1 cellular context compared by ENCODE assay signal in the genomic region with DNA sequence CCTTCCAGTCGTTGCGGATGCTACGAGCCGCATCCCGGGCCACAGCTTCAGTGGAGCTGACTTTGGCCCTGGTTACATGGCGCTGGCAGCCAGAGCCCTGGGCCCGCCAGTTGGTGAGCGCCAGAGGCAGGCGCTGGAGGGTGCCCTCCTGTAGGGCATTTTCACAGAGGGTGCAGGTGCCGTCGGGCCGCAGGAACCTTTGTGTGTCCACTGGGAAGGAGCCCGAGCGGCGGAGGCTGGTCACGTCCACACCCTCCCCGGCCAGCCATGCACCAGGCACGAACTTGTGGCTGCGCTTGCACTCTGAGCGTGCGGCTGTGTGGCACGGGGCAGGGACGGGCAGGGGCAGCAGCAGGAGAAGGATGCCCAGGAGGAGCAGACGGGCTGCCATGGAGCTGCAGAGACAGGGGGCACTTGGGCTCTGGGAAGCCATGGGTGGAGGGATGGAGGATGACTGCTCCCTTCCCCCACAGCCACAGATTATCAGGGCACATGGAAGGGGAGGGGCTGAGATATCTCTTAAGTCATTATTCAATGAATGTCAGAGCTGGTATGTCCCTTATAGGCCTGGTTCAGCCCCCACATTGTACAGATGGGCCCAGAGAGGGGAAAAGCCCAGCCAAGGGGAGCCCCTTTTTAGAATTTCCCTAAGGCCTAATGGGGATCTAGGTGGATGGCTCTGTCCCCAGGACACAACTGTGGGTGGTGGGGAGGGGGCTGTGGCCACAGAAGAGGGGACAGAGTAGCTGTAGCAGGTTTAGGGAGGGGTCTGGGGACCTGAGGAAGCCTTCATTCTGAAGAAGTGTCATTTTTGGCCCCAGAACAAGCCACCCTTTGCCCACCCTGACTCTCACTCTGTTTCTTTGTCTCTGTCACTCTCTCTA.
TF ChIP-seq lines count a peak whose summit lies in the region.

No MANE protein-coding gene starts in this region.

TF ChIP-seq in SK-N-SH treated with all-trans-retinoic acid at 6 μM for 48 hours, 23 proteins besides CTCF, POLR2A, EP300 and RAD21 (continued from another document):
- TF ChIP-seq, protein P1, sequence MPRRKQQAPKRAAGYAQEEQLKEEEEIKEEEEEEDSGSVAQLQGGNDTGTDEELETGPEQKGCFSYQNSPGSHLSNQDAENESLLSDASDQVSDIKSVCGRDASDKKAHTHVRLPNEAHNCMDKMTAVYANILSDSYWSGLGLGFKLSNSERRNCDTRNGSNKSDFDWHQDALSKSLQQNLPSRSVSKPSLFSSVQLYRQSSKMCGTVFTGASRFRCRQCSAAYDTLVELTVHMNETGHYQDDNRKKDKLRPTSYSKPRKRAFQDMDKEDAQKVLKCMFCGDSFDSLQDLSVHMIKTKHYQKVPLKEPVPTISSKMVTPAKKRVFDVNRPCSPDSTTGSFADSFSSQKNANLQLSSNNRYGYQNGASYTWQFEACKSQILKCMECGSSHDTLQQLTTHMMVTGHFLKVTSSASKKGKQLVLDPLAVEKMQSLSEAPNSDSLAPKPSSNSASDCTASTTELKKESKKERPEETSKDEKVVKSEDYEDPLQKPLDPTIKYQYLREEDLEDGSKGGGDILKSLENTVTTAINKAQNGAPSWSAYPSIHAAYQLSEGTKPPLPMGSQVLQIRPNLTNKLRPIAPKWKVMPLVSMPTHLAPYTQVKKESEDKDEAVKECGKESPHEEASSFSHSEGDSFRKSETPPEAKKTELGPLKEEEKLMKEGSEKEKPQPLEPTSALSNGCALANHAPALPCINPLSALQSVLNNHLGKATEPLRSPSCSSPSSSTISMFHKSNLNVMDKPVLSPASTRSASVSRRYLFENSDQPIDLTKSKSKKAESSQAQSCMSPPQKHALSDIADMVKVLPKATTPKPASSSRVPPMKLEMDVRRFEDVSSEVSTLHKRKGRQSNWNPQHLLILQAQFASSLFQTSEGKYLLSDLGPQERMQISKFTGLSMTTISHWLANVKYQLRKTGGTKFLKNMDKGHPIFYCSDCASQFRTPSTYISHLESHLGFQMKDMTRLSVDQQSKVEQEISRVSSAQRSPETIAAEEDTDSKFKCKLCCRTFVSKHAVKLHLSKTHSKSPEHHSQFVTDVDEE (CRISPR knock-in tag; IDR thresholded peaks at IDR 0.05), result no peak
- TF ChIP-seq, protein P2, sequence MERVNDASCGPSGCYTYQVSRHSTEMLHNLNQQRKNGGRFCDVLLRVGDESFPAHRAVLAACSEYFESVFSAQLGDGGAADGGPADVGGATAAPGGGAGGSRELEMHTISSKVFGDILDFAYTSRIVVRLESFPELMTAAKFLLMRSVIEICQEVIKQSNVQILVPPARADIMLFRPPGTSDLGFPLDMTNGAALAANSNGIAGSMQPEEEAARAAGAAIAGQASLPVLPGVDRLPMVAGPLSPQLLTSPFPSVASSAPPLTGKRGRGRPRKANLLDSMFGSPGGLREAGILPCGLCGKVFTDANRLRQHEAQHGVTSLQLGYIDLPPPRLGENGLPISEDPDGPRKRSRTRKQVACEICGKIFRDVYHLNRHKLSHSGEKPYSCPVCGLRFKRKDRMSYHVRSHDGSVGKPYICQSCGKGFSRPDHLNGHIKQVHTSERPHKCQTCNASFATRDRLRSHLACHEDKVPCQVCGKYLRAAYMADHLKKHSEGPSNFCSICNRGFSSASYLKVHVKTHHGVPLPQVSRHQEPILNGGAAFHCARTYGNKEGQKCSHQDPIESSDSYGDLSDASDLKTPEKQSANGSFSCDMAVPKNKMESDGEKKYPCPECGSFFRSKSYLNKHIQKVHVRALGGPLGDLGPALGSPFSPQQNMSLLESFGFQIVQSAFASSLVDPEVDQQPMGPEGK (CRISPR knock-in tag; IDR thresholded peaks at IDR 0.05; ENCODE audit: borderline replicate concordance), result no peak
- TF ChIP-seq, protein P3, sequence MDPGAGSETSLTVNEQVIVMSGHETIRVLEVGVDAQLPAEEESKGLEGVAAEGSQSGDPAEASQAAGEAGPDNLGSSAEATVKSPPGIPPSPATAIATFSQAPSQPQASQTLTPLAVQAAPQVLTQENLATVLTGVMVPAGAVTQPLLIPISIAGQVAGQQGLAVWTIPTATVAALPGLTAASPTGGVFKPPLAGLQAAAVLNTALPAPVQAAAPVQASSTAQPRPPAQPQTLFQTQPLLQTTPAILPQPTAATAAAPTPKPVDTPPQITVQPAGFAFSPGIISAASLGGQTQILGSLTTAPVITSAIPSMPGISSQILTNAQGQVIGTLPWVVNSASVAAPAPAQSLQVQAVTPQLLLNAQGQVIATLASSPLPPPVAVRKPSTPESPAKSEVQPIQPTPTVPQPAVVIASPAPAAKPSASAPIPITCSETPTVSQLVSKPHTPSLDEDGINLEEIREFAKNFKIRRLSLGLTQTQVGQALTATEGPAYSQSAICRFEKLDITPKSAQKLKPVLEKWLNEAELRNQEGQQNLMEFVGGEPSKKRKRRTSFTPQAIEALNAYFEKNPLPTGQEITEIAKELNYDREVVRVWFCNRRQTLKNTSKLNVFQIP (CRISPR knock-in tag; IDR thresholded peaks at IDR 0.05; ENCODE audit: borderline replicate concordance, low read depth), result no peak
- TF ChIP-seq PPARA (CRISPR knock-in tag; IDR thresholded peaks at IDR 0.05; ENCODE audit: borderline replicate concordance) (no peak), SNAI2 (CRISPR knock-in tag; IDR thresholded peaks at IDR 0.05) (no peak), TOX (CRISPR knock-in tag; IDR thresholded peaks at IDR 0.05; ENCODE audit: borderline replicate concordance) (no peak), TCF4 (CRISPR knock-in tag; IDR thresholded peaks at IDR 0.05; ENCODE audit: borderline replicate concordance) (no peak), ISL1 (CRISPR knock-in tag; IDR thresholded peaks at IDR 0.05) (no peak), RARB (CRISPR knock-in tag; IDR thresholded peaks at IDR 0.05) (no peak), BACH2 (CRISPR knock-in tag; IDR thresholded peaks at IDR 0.05; ENCODE audit: borderline replicate concordance) (no peak), ESRRG (CRISPR knock-in tag; IDR thresholded peaks at IDR 0.05) (no peak), ZC3H10 (CRISPR knock-in tag; IDR thresholded peaks at IDR 0.05) (no peak), ZFP3 (CRISPR knock-in tag; IDR thresholded peaks at IDR 0.05) (no peak), ZNF8 (CRISPR knock-in tag; IDR thresholded peaks at IDR 0.05) (no peak)
- TF ChIP-seq, protein P4, sequence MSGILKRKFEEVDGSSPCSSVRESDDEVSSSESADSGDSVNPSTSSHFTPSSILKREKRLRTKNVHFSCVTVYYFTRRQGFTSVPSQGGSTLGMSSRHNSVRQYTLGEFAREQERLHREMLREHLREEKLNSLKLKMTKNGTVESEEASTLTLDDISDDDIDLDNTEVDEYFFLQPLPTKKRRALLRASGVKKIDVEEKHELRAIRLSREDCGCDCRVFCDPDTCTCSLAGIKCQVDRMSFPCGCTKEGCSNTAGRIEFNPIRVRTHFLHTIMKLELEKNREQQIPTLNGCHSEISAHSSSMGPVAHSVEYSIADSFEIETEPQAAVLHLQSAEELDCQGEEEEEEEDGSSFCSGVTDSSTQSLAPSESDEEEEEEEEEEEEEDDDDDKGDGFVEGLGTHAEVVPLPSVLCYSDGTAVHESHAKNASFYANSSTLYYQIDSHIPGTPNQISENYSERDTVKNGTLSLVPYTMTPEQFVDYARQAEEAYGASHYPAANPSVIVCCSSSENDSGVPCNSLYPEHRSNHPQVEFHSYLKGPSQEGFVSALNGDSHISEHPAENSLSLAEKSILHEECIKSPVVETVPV (CRISPR knock-in tag; IDR thresholded peaks at IDR 0.05), result no peak
